ENCODE assay signal across 14 cellular contexts in the genomic region with DNA sequence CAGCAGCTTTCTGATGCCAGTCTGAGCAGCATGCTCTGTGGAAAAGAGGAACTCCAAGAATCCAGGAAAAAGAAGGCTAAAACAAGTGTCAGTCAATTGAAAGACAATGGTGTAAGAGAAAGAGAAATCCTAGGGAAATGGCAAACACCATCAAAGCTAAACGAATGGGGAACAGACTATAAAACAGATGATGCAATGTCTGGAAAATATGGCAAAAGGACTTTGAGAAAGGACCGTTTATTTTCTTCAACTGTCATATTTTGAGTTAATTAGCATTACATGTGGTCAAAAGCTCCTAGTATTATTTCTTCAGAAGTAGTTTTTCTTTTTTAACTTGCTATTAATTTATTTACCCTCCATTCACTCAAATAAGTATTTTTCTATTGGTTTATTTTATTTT.
DNase-seq lines count a peak whose midpoint lies in the region; ATAC-seq, FAIRE-seq and TF ChIP-seq lines count a peak whose summit lies in the region.
"Had no signal": no experiment of that assay in that cellular context is flagged by ENCODE, and none has a peak within 500 bp of the region (broad histone marks: within the 10 kb centered on the region; RNA-seq: fewer than 3 reads in every experiment).

No MANE protein-coding gene starts in this region.

- no peak for FAIRE-seq in astrocyte (lab: Jason Lieb, UNC)

- no peak for DNase-seq in SK-N-SH
- DNase-seq in astrocyte (ENCODE audit: low read depth) = no peak
- peak; percentile 20 for DNase-seq in epithelial cell of proximal tubule (ENCODE audit: low read depth)
- no peak for DNase-seq in neural progenitor cell (ENCODE audit: low spot score)
- no peak for DNase-seq in CD14-positive monocyte (ENCODE audit: low spot score)
- DNase-seq in CD1c-positive myeloid dendritic cell (ENCODE audit: extremely low spot score) = no peak
- no peak for DNase-seq in activated T-cell treated with anti-CD3 and anti-CD28 coated beads, Interleukin-2, amount 50 U/mL, for 72 hours
- DNase-seq: CD4-positive, CD25-positive, alpha-beta regulatory T cell; DMS53; GF-D8; GM23248 had no signal

- H3K9ac ChIP-seq in SK-N-SH = no peak overlapping the region
- H3K9ac ChIP-seq in astrocyte (ENCODE audit: low read length) = no peak overlapping the region
- no peak overlapping the region for H3K9ac ChIP-seq in neural progenitor cell
- H3K9ac ChIP-seq: GM23248 had no signal

- H3K79me2 ChIP-seq in SK-N-SH (ENCODE audit: insufficient read depth) (no peaks in the 10 kb centered on the region), astrocyte (ENCODE audit: insufficient read depth, low read length) (no peaks in the 10 kb centered on the region), neural progenitor cell (ENCODE audit: low read depth) (no peaks in the 10 kb centered on the region)

- H3K27ac Mint-ChIP-seq in astrocyte (ENCODE audit: unreplicated experiment) = peak overlapping the region; percentile 91
- no peak overlapping the region for H3K27ac Mint-ChIP-seq in neural progenitor cell
- H3K27ac Mint-ChIP-seq in CD14-positive monocyte = no peak overlapping the region
- H3K27ac Mint-ChIP-seq in activated T-cell treated with anti-CD3 and anti-CD28 coated beads, Interleukin-2, amount 50 U/mL, for 72 hours = no peak overlapping the region
- H3K27ac Mint-ChIP-seq: CD4-positive, CD25-positive, alpha-beta regulatory T cell had no signal

- no peaks in the 10 kb centered on the region for H3K36me3 Mint-ChIP-seq in astrocyte (ENCODE audit: low read depth, unreplicated experiment)
- no peaks in the 10 kb centered on the region for H3K36me3 Mint-ChIP-seq in neural progenitor cell
- no peaks in the 10 kb centered on the region for H3K36me3 Mint-ChIP-seq in CD14-positive monocyte
- H3K36me3 Mint-ChIP-seq in activated T-cell treated with anti-CD3 and anti-CD28 coated beads, Interleukin-2, amount 50 U/mL, for 72 hours (ENCODE audit: insufficient read depth in 2 of 2) = no peaks in the 10 kb centered on the region
- H3K36me3 Mint-ChIP-seq: CD4-positive, CD25-positive, alpha-beta regulatory T cell had no signal

- no peak overlapping the region for H2AFZ ChIP-seq in SK-N-SH (ENCODE audit: low read depth)
- no peak overlapping the region for H2AFZ ChIP-seq in astrocyte (ENCODE audit: low read depth, low read length)
- H2AFZ ChIP-seq in neural progenitor cell (replicated peaks) = peak overlapping the region; percentile 58
- H2AFZ ChIP-seq: GM23248 had no signal

- no peaks in the 10 kb centered on the region for H3K36me3 ChIP-seq in SK-N-SH (replicated peaks in 1 of 2; ENCODE audit: control insufficient read depth in 1 of 2, insufficient read depth in 2 of 2, low read length in 1 of 2)
- no peaks in the 10 kb centered on the region for H3K36me3 ChIP-seq in astrocyte (ENCODE audit: insufficient read depth, low read length)
- H3K36me3 ChIP-seq in neural progenitor cell = no peaks in the 10 kb centered on the region
- H3K36me3 ChIP-seq: HAP-1 had no signal

- H4K20me1 ChIP-seq in SK-N-SH (ENCODE audit: insufficient read depth) = no peaks in the 10 kb centered on the region
- no peaks in the 10 kb centered on the region for H4K20me1 ChIP-seq in astrocyte (ENCODE audit: insufficient read depth, low read length)
- no peaks in the 10 kb centered on the region for H4K20me1 ChIP-seq in neural progenitor cell (ENCODE audit: low read depth)

- H3K27ac ChIP-seq in SK-N-SH (ENCODE audit: low read depth in 2 of 2, low read length in 1 of 2) = no peak overlapping the region
- H3K27ac ChIP-seq in astrocyte (ENCODE audit: low read depth, low read length) = no peak overlapping the region
- no peak overlapping the region for H3K27ac ChIP-seq in neural progenitor cell
- H3K27ac ChIP-seq: 22Rv1, GM23248 had no signal

- CTCF ChIA-PET in SK-N-SH (lab: Yijun Ruan, JAX) = no interaction called here

- ATAC-seq in SK-N-SH treated with all-trans-retinoic acid at 6 μM for 48 hours = no peak
- ATAC-seq in activated T-cell treated with anti-CD3 and anti-CD28 coated beads, Interleukin-2, amount 50 U/mL, for 72 hours (replicated peaks in 1 of 2) = no peak

- peaks cover 0 to 3% of the 10 kb centered on the region in 2 experiments; a peak in 1 of 4 replicates for H3K4me1 ChIP-seq in SK-N-SH (ENCODE audit: control insufficient read depth in 1 of 2, insufficient read depth in 2 of 2, low read depth in 1 of 2, low read length in 1 of 2)
- no peaks in the 10 kb centered on the region for H3K4me1 ChIP-seq in astrocyte (ENCODE audit: insufficient read depth, low read length)
- H3K4me1 ChIP-seq in neural progenitor cell = peaks cover 10% of the 10 kb centered on the region
- H3K4me1 ChIP-seq: HAP-1 had no signal

- TF ChIP-seq CTCF in SK-N-SH (IDR thresholded peaks at IDR 0.05) (no peak), astrocyte (IDR thresholded peaks at IDR 0.05; ENCODE audit: insufficient read depth, low read depth, low read length) (no peak), epithelial cell of proximal tubule (conservative IDR thresholded peaks at IDR 0.05; ENCODE audit: low read depth, low read length) (no peak), neural progenitor cell (IDR thresholded peaks at IDR 0.05) (no peak), CD14-positive monocyte (IDR thresholded peaks at IDR 0.05) (no peak)

- H3K27me3 Mint-ChIP-seq in astrocyte (ENCODE audit: low read depth, unreplicated experiment) = no peaks in the 10 kb centered on the region
- peaks cover 3% of the 10 kb centered on the region for H3K27me3 Mint-ChIP-seq in neural progenitor cell (ENCODE audit: insufficient read depth, low read depth)
- H3K27me3 Mint-ChIP-seq in CD14-positive monocyte (ENCODE audit: low read depth in 3 of 3) = no peaks in the 10 kb centered on the region
- no peaks in the 10 kb centered on the region for H3K27me3 Mint-ChIP-seq in activated T-cell treated with anti-CD3 and anti-CD28 coated beads, Interleukin-2, amount 50 U/mL, for 72 hours (ENCODE audit: low read depth)
- H3K27me3 Mint-ChIP-seq: CD4-positive, CD25-positive, alpha-beta regulatory T cell had no signal

- H3K4me3 ChIP-seq in SK-N-SH (ENCODE audit: low read depth in 2 of 2, low read length in 1 of 2) (no peak overlapping the region), astrocyte (ENCODE audit: insufficient read depth, low read depth, low read length) (no peak overlapping the region), epithelial cell of proximal tubule (ENCODE audit: low read depth, low read length) (no peak overlapping the region), neural progenitor cell (no peak overlapping the region)
- H3K4me3 ChIP-seq: GM23248, HAP-1 had no signal

- no peaks in the 10 kb centered on the region for H3K9me3 Mint-ChIP-seq in astrocyte (ENCODE audit: unreplicated experiment)
- H3K9me3 Mint-ChIP-seq in neural progenitor cell = no peaks in the 10 kb centered on the region
- peaks cover 0 to 7% (median 4%) of the 10 kb centered on the region in 7 donors for H3K9me3 Mint-ChIP-seq in CD14-positive monocyte
- peaks cover 0 to 2% of the 10 kb centered on the region in 2 donors for H3K9me3 Mint-ChIP-seq in activated T-cell treated with anti-CD3 and anti-CD28 coated beads, Interleukin-2, amount 50 U/mL, for 72 hours

- POLR2A ChIA-PET in SK-N-SH (lab: Yijun Ruan, JAX) = no interaction called here

- no peak for TF ChIP-seq RAD21 in SK-N-SH (IDR thresholded peaks at IDR 0.05; ENCODE audit: low read length)

- H3K9me3 ChIP-seq in SK-N-SH (no peaks in the 10 kb centered on the region), astrocyte (ENCODE audit: insufficient read depth, low read depth, low read length) (no peaks in the 10 kb centered on the region), neural progenitor cell (ENCODE audit: low read depth) (no peaks in the 10 kb centered on the region)
- H3K9me3 ChIP-seq: HAP-1 had no signal

- no peaks in the 10 kb centered on the region for H3F3A ChIP-seq in SK-N-SH (replicated peaks; ENCODE audit: insufficient read depth)
- H3F3A ChIP-seq in neural progenitor cell (ENCODE audit: low read depth) = no peaks in the 10 kb centered on the region

- no peak overlapping the region for H3K4me3 Mint-ChIP-seq in astrocyte (ENCODE audit: unreplicated experiment)
- H3K4me3 Mint-ChIP-seq in neural progenitor cell = no peak overlapping the region
- no peak overlapping the region for H3K4me3 Mint-ChIP-seq in CD14-positive monocyte
- H3K4me3 Mint-ChIP-seq in activated T-cell treated with anti-CD3 and anti-CD28 coated beads, Interleukin-2, amount 50 U/mL, for 72 hours = no peak overlapping the region
- H3K4me3 Mint-ChIP-seq: CD4-positive, CD25-positive, alpha-beta regulatory T cell had no signal

- H3K27me3 ChIP-seq in SK-N-SH (ENCODE audit: insufficient read depth) (no peaks in the 10 kb centered on the region), astrocyte (ENCODE audit: insufficient read depth, low read length) (no peaks in the 10 kb centered on the region), neural progenitor cell (no peaks in the 10 kb centered on the region)

- WGBS in SK-N-SH (ENCODE audit: low lambda C conversion rate) = 8% methylated on average over 2 of the region's 2 CpGs

- intact Hi-C loops in CD14-positive monocyte (cut with micrococcal nuclease) = no loop called here

- no peak for TF ChIP-seq EP300 in SK-N-SH (IDR thresholded peaks at IDR 0.05; ENCODE audit: borderline replicate concordance in 1 of 2, low read depth in 1 of 2, low read length in 1 of 2)

- H3K4me2 ChIP-seq in SK-N-SH (no peak overlapping the region), astrocyte (ENCODE audit: low read length) (no peak overlapping the region), neural progenitor cell (no peak overlapping the region)

- H3K9me2 ChIP-seq in SK-N-SH = no peaks in the 10 kb centered on the region

- H3K4me1 Mint-ChIP-seq in astrocyte (ENCODE audit: low read depth, unreplicated experiment) (peaks cover 10% of the 10 kb centered on the region), neural progenitor cell (no peaks in the 10 kb centered on the region), CD14-positive monocyte (no peaks in the 10 kb centered on the region)
- H3K4me1 Mint-ChIP-seq in activated T-cell treated with anti-CD3 and anti-CD28 coated beads, Interleukin-2, amount 50 U/mL, for 72 hours (ENCODE audit: low read depth) = no peaks in the 10 kb centered on the region
- H3K4me1 Mint-ChIP-seq: CD4-positive, CD25-positive, alpha-beta regulatory T cell had no signal

TF ChIP-seq in SK-N-SH treated with all-trans-retinoic acid at 6 μM for 48 hours, 23 proteins besides CTCF, POLR2A, EP300 and RAD21 (continues in another document):
- no peak for TF ChIP-seq CSDC2 (CRISPR knock-in tag; IDR thresholded peaks at IDR 0.05)
- TF ChIP-seq ZFP30 (CRISPR knock-in tag; IDR thresholded peaks at IDR 0.05) = no peak
- no peak for TF ChIP-seq ESRRG (CRISPR knock-in tag; IDR thresholded peaks at IDR 0.05)
- TF ChIP-seq ZC3H10 (CRISPR knock-in tag; IDR thresholded peaks at IDR 0.05) = no peak
